20 cellular contexts compared by ENCODE assay signal in the genomic region with DNA sequence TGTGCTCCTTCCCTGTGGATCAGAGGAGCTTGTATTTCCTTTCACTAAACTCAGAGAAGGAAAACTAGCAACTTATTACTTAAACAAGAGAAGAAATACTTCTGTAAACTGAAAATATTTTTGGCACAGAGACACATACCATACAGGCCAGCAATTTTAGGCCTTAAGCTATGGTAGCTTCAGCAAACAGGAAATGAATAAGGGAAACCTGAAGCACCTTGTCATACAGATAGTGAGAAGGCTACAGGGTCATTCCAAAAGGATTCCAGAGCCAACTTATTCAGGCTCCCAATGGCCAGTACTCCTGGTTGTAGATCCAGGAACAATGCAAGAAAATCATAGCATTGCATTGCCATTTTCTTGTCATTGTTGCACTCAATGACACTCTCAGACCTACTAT. TPM values are rescaled to one million over a fixed set of nuclear protein-coding genes. Genes with fewer than 3 reads are reported as not detected.
DNase-seq lines count a peak whose midpoint lies in the region; ATAC-seq and TF ChIP-seq lines count a peak whose summit lies in the region.
"Had no signal": no experiment of that assay in that cellular context is flagged by ENCODE, and none has a peak within 500 bp of the region (broad histone marks: within the 10 kb centered on the region; RNA-seq: fewer than 3 reads in every experiment).

No MANE protein-coding gene starts in this region.

- H3K27ac Mint-ChIP-seq in naive thymus-derived CD8-positive, alpha-beta T cell = peak overlapping the region in 6 of 10 donors; percentile 11 to 72 (median 42)

- H3K9me3 Mint-ChIP-seq in naive thymus-derived CD8-positive, alpha-beta T cell = peaks cover 0 to 32% (median 7%) of the 10 kb centered on the region in 9 donors
- H3K9me3 Mint-ChIP-seq: naive B cell had no signal

- POLR2A ChIA-PET in SK-N-SH (lab: Yijun Ruan, JAX) = no interaction called here
- POLR2A ChIA-PET in naive thymus-derived CD8-positive, alpha-beta T cell (lab: Charles Lee) = interaction anchor here (1.1 to 1.5 kb wide), 2 partner anchors 10 to 20 kb away, joined by 3 to 7 read pairs; no protein-coding TSS in a partner anchor

- intact Hi-C loops in colonic mucosa (cut with DNase I) = loop anchor here (10.0 kb wide), 1 partner anchor 133 kb away; no protein-coding TSS in a partner anchor

- H3K4me2 ChIP-seq in SK-N-SH (no peak overlapping the region), MM.1S (ENCODE audit: low read depth, low read length) (peak overlapping the region; percentile 24)
- H3K4me2 ChIP-seq: BLaER1 had no signal

- H3K9me3 ChIP-seq in SK-N-SH = no peaks in the 10 kb centered on the region
- no peaks in the 10 kb centered on the region for H3K9me3 ChIP-seq in MM.1S (replicated peaks; ENCODE audit: insufficient read depth, low read length)
- H3K9me3 ChIP-seq in colonic mucosa = no peaks in the 10 kb centered on the region
- H3K9me3 ChIP-seq: BLaER1, prostate gland had no signal

- H3K4me1 ChIP-seq in SK-N-SH (ENCODE audit: control insufficient read depth in 1 of 2, insufficient read depth in 2 of 2, low read depth in 1 of 2, low read length in 1 of 2) (peaks cover 0 to 5% of the 10 kb centered on the region in 2 experiments; a peak in 1 of 4 replicates), MM.1S (ENCODE audit: low read length) (peaks cover 12% of the 10 kb centered on the region), colonic mucosa (no peaks in the 10 kb centered on the region)
- H3K4me1 ChIP-seq: BLaER1, prostate gland had no signal

- H3K79me2 ChIP-seq in SK-N-SH (ENCODE audit: insufficient read depth) (no peaks in the 10 kb centered on the region; the same call in 1 of the 2 replicates), MM.1S (ENCODE audit: low read length) (no peaks in the 10 kb centered on the region)

- no peak for TF ChIP-seq RAD21 in SK-N-SH (IDR thresholded peaks at IDR 0.05; ENCODE audit: low read length)

- ATAC-seq in SK-N-SH treated with all-trans-retinoic acid at 6 μM for 48 hours = peak; percentile 40; the same call in 2 of the 3 replicates
- peak in 1 of 2 donors; percentile 20 for ATAC-seq in naive thymus-derived CD8-positive, alpha-beta T cell
- ATAC-seq: Right ventricle myocardium inferior had no signal

- no peak overlapping the region for H3K27ac ChIP-seq in SK-N-SH (ENCODE audit: low read depth in 2 of 2, low read length in 1 of 2)
- no peak overlapping the region for H3K27ac ChIP-seq in MM.1S (ENCODE audit: low read length)
- H3K27ac ChIP-seq in colonic mucosa = no peak overlapping the region
- H3K27ac ChIP-seq: BLaER1, prostate gland had no signal

- H3F3A ChIP-seq in SK-N-SH (replicated peaks; ENCODE audit: insufficient read depth) = peaks cover 13% of the 10 kb centered on the region
- H3F3A ChIP-seq in MM.1S (ENCODE audit: insufficient read depth, low read length) = no peaks in the 10 kb centered on the region

- H3K9me2 ChIP-seq in SK-N-SH = no peaks in the 10 kb centered on the region
- H3K9me2 ChIP-seq in MM.1S (replicated peaks; ENCODE audit: insufficient read depth, low read length) = no peaks in the 10 kb centered on the region

- no peak for TF ChIP-seq EP300 in SK-N-SH (IDR thresholded peaks at IDR 0.05; ENCODE audit: borderline replicate concordance in 1 of 2, low read depth in 1 of 2, low read length in 1 of 2)

- TF ChIP-seq CTCF in SK-N-SH (IDR thresholded peaks at IDR 0.05) (no peak), MM.1S (IDR thresholded peaks at IDR 0.05; ENCODE audit: low read length) (no peak), colonic mucosa (IDR thresholded peaks at IDR 0.05) (no peak)

- H3K36me3 ChIP-seq in SK-N-SH (replicated peaks in 1 of 2; ENCODE audit: control insufficient read depth in 1 of 2, insufficient read depth in 2 of 2, low read length in 1 of 2) (peaks cover 7 to 33% of the 10 kb centered on the region in 2 experiments), MM.1S (replicated peaks; ENCODE audit: insufficient read depth, low read length) (0 out of 2 replicates have a peak, but pooled peaks cover 3% of the 10 kb centered on the region), colonic mucosa (no peaks in the 10 kb centered on the region)
- H3K36me3 ChIP-seq: prostate gland had no signal

- H2AFZ ChIP-seq in SK-N-SH (ENCODE audit: low read depth) (no peak overlapping the region), MM.1S (ENCODE audit: low read length) (no peak overlapping the region)

- no peaks in the 10 kb centered on the region for H4K20me1 ChIP-seq in SK-N-SH (ENCODE audit: insufficient read depth)
- no peaks in the 10 kb centered on the region for H4K20me1 ChIP-seq in MM.1S (ENCODE audit: insufficient read depth, low read length)
- H4K20me1 ChIP-seq: BLaER1 had no signal

- H3K4me3 ChIP-seq in SK-N-SH (ENCODE audit: low read depth in 2 of 2, low read length in 1 of 2) = no peak overlapping the region
- no peak overlapping the region for H3K4me3 ChIP-seq in MM.1S (ENCODE audit: low read length)
- no peak overlapping the region for H3K4me3 ChIP-seq in colonic mucosa
- H3K4me3 ChIP-seq: BLaER1, prostate gland had no signal

- DNase-seq in SK-N-SH (no peak), MM.1S (peak; percentile 42), dedifferentiated amniotic fluid mesenchymal stem cell (ENCODE audit: extremely low spot score) (peak; percentile 28), colonic mucosa (no peak)
- no peak for DNase-seq in naive thymus-derived CD8-positive, alpha-beta T cell
- no peak for DNase-seq in stimulated activated CD8-positive, alpha-beta memory T cell treated with anti-CD3 and anti-CD28 coated beads, Interleukin-4, amount 100 ng/mL, for 48 hours
- no peak for DNase-seq in activated T-cell treated with anti-CD3 and anti-CD28 coated beads, Interleukin-2, amount 50 U/mL, for 1 hour
- DNase-seq: 8988T; activated CD8-positive, alpha-beta memory T cell treated with anti-CD3 and anti-CD28 coated beads, Interleukin-2, amount 50 U/mL, for 4 hours; caudate nucleus; KBM-7; naive B cell; NCI-H1105 treated with DMSO at 0.1 percent for 48 hours; NCI-H2171 treated with DMSO at 0.1 percent for 48 hours; stimulated activated naive CD4-positive, alpha-beta T cell treated with Interleukin-2 at 50 U/mL for 16 hours had no signal

- H3K27me3 ChIP-seq in SK-N-SH (ENCODE audit: insufficient read depth) (no peaks in the 10 kb centered on the region), MM.1S (replicated peaks; ENCODE audit: insufficient read depth, low read length) (no peaks in the 10 kb centered on the region), colonic mucosa (no peaks in the 10 kb centered on the region)
- H3K27me3 ChIP-seq: BLaER1 had no signal

- peak overlapping the region in 3 of 10 donors; percentile 7 to 65 (median 16) for H3K4me3 Mint-ChIP-seq in naive thymus-derived CD8-positive, alpha-beta T cell
- H3K4me3 Mint-ChIP-seq: naive B cell had no signal

- peaks cover 19 to 51% (median 42%) of the 10 kb centered on the region in 4 donors for H3K4me1 Mint-ChIP-seq in naive thymus-derived CD8-positive, alpha-beta T cell

- H3K36me3 Mint-ChIP-seq in naive thymus-derived CD8-positive, alpha-beta T cell = peaks cover 9 to 34% (median 21%) of the 10 kb centered on the region in 3 donors

- no peak overlapping the region for H3K9ac ChIP-seq in SK-N-SH
- no peak overlapping the region for H3K9ac ChIP-seq in MM.1S (ENCODE audit: low read length)
- no peak overlapping the region for H3K9ac ChIP-seq in colonic mucosa (ENCODE audit: low read depth in 2 of 2, low read length in 2 of 2)
- H3K9ac ChIP-seq: BLaER1 had no signal

- CTCF ChIA-PET in SK-N-SH (lab: Yijun Ruan, JAX) = interaction anchor here (1.0 to 5.4 kb wide), 5 partner anchors 18 to 599 kb away, joined by 3 to 25 read pairs (median 6); no protein-coding TSS in a partner anchor

- H3K27me3 Mint-ChIP-seq in naive thymus-derived CD8-positive, alpha-beta T cell = no peaks in the 10 kb centered on the region
- H3K27me3 Mint-ChIP-seq: activated naive CD8-positive, alpha-beta T cell; naive B cell had no signal

TF ChIP-seq in SK-N-SH treated with all-trans-retinoic acid at 6 μM for 48 hours, 23 proteins besides CTCF, POLR2A, EP300 and RAD21 (continues in another document):
- TF ChIP-seq ZFP30 (CRISPR knock-in tag; IDR thresholded peaks at IDR 0.05) (no peak), ZFP3 (CRISPR knock-in tag; IDR thresholded peaks at IDR 0.05) (no peak), ZNF70 (CRISPR knock-in tag; IDR thresholded peaks at IDR 0.05) (no peak), SNAI2 (CRISPR knock-in tag; IDR thresholded peaks at IDR 0.05) (no peak), ISL1 (CRISPR knock-in tag; IDR thresholded peaks at IDR 0.05) (no peak), ZC3H10 (CRISPR knock-in tag; IDR thresholded peaks at IDR 0.05) (no peak)

TF ChIP-seq in SK-N-SH, 30 proteins besides CTCF, POLR2A, EP300 and RAD21 (continues in another document):
- TF ChIP-seq JUND (IDR thresholded peaks at IDR 0.05) (no peak), MEF2A (IDR thresholded peaks at IDR 0.05; ENCODE audit: borderline replicate concordance, low read depth) (no peak), SIN3A (IDR thresholded peaks at IDR 0.05; ENCODE audit: borderline replicate concordance, low read depth, low read length) (no peak), GABPA (IDR thresholded peaks at IDR 0.05; ENCODE audit: low read depth) (no peak), GATA2 (CRISPR knock-in tag; IDR thresholded peaks at IDR 0.05) (no peak), TEAD4 (IDR thresholded peaks at IDR 0.05; ENCODE audit: borderline replicate concordance, insufficient read depth) (no peak), YY1 (IDR thresholded peaks at IDR 0.05; ENCODE audit: low read depth) (no peak)

RNA-seq across cellular contexts. Expression of gene KYAT3, which starts 9.1 kb away (rescaled TPM):
- polyA plus RNA-seq in SK-N-SH (2012; rRNA removed) = 20.8 and 24.4 TPM in 2 replicates
- polyA plus RNA-seq in SK-N-SH (2012; cell fraction: cytosol; rRNA removed) = 30.2 and 40.0 TPM in 2 replicates
- polyA plus RNA-seq in SK-N-SH (2012; cell fraction: nucleus; rRNA removed) = 12.9 and 26.6 TPM in 2 replicates
- total RNA-seq in naive thymus-derived CD8-positive, alpha-beta T cell = 10 to 100 TPM; 26.6 to 28.2 TPM
- 10 to 100 TPM; 20.6 to 25.2 (median 22.8) TPM for polyA plus RNA-seq in naive thymus-derived CD8-positive, alpha-beta T cell
- total RNA-seq in colonic mucosa = 10 to 100 TPM; 19.1 to 32.3 TPM

RNA-seq across cellular contexts. Expression of gene RBMXL1, which starts 9.1 kb away (rescaled TPM):
- 3.3 and 3.6 TPM in 2 replicates for polyA plus RNA-seq in SK-N-SH (2012; rRNA removed)
- 4.3 and 4.8 TPM in 2 replicates for polyA plus RNA-seq in SK-N-SH (2012; cell fraction: cytosol; rRNA removed)
- 2.9 and 4.3 TPM in 2 replicates for polyA plus RNA-seq in SK-N-SH (2012; cell fraction: nucleus; rRNA removed)
- total RNA-seq in naive thymus-derived CD8-positive, alpha-beta T cell = 10 to 100 TPM; 20.3 to 21.6 TPM
- 10 to 100 TPM in 2 of 3 donors, 1 to 10 TPM in 1; 9.5 to 10.8 (median 10.2) TPM for polyA plus RNA-seq in naive thymus-derived CD8-positive, alpha-beta T cell
- total RNA-seq in colonic mucosa = 10 to 100 TPM; 10.6 to 13.6 TPM

RNA-seq across cellular contexts. Expression of gene GBP3, which starts 21.2 kb away (rescaled TPM):
- 8.5 and 13.7 TPM in 2 replicates for polyA plus RNA-seq in SK-N-SH (2012; rRNA removed)
- 10.7 and 11.7 TPM in 2 replicates for polyA plus RNA-seq in SK-N-SH (2012; cell fraction: cytosol; rRNA removed)
- 10.6 and 18.9 TPM in 2 replicates for polyA plus RNA-seq in SK-N-SH (2012; cell fraction: nucleus; rRNA removed)
- total RNA-seq in naive thymus-derived CD8-positive, alpha-beta T cell = 10 to 100 TPM; 31.6 to 39.4 TPM
- 10 to 100 TPM in 1 of 3 donors, 1 to 10 TPM in 2; 7.7 to 10.4 (median 9.4) TPM for polyA plus RNA-seq in naive thymus-derived CD8-positive, alpha-beta T cell
- 100 to 1,000 TPM in 1 of 2 donors, 10 to 100 TPM in 1; 38.7 to 103 TPM for total RNA-seq in colonic mucosa

Comparison
In these comparisons a context has a peak if more than half of its experiments do, and no peak if none do; other contexts are left out.
1. DNase-seq: peak in MM.1S (single experiment) and dedifferentiated amniotic fluid mesenchymal stem cell (single experiment); none in SK-N-SH (single experiment), naive thymus-derived CD8-positive, alpha-beta T cell (0 of 10), stimulated activated CD8-positive, alpha-beta memory T cell treated with anti-CD3 and anti-CD28 coated beads, Interleukin-4, amount 100 ng/mL, for 48 hours (single experiment), colonic mucosa (single experiment) and activated T-cell treated with anti-CD3 and anti-CD28 coated beads, Interleukin-2, amount 50 U/mL, for 1 hour (single experiment).